9 cellular contexts compared by ENCODE assay signal in genomic region chr1:12344611-12345299, GRCh38.
DNase-seq lines count a peak whose midpoint lies in the region; ATAC-seq and TF ChIP-seq lines count a peak whose summit lies in the region.
"Had no signal": no experiment of that assay in that cellular context is flagged by ENCODE, and none has a peak within 500 bp of the region (broad histone marks: within the 10 kb centered on the region; RNA-seq: fewer than 3 reads in every experiment).

No MANE protein-coding gene starts in this region.

- H3K4me1 Mint-ChIP-seq in activated T-helper 1 cell treated with anti-CD3 and anti-CD28 coated beads, Interleukin-12 subunit alpha, Interleukin-12 subunit beta, Interleukin-2, Interleukin-4 antibody, amounts not matched to agents 30 ng/mL and 10 ng/mL and 1 ng/mL, durations not matched to agents 14 hours and 24 hours and 36 hours (ENCODE audit: low read depth) = peaks cover 63% of the 10 kb centered on the region

- H3K27ac ChIP-seq in left lung (peak overlapping the region; percentile 16 to 79), testis (peak overlapping the region in 1 of 2 donors; percentile 65)
- H3K27ac ChIP-seq: parathyroid adenoma had no signal

- ATAC-seq in left lung (peak; percentile 37), HG03571 (IDR thresholded peaks at IDR 0.05; ENCODE audit: unreplicated experiment) (no peak)

- DNase-seq in activated CD4-positive, alpha-beta T cell treated with anti-CD3 and anti-CD28 coated beads for 48 hours = peak; percentile 20
- DNase-seq in activated CD4-positive, alpha-beta T cell treated with anti-CD3 and anti-CD28 coated beads for 4 hours = no peak
- no peak for DNase-seq in activated T-helper 1 cell treated with anti-CD3 and anti-CD28 coated beads, Interleukin-12 subunit alpha, Interleukin-12 subunit beta, Interleukin-2, Interleukin-4 antibody, amounts not matched to agents 30 ng/mL and 10 ng/mL and 1 ng/mL, durations not matched to agents 14 hours and 24 hours and 36 hours (ENCODE audit: low spot score)
- DNase-seq in left lung = peak in 1 of 2 donors; percentile 43
- peak; percentile 20 for DNase-seq in testis
- DNase-seq in BE2C = no peak
- no peak for DNase-seq in AG08396 (ENCODE audit: low spot score)

- H3K36me3 Mint-ChIP-seq in activated T-helper 1 cell treated with anti-CD3 and anti-CD28 coated beads, Interleukin-12 subunit alpha, Interleukin-12 subunit beta, Interleukin-2, Interleukin-4 antibody, amounts not matched to agents 30 ng/mL and 10 ng/mL and 1 ng/mL, durations not matched to agents 14 hours and 24 hours and 36 hours (ENCODE audit: low read depth) = peaks cover 50% of the 10 kb centered on the region

- H3K27me3 Mint-ChIP-seq in activated T-helper 1 cell treated with anti-CD3 and anti-CD28 coated beads, Interleukin-12 subunit alpha, Interleukin-12 subunit beta, Interleukin-2, Interleukin-4 antibody, amounts not matched to agents 30 ng/mL and 10 ng/mL and 1 ng/mL, durations not matched to agents 14 hours and 24 hours and 36 hours (ENCODE audit: insufficient read depth) = no peaks in the 10 kb centered on the region

- peaks cover 13 to 29% of the 10 kb centered on the region in 2 donors for H3K4me1 ChIP-seq in left lung
- peaks cover 21% of the 10 kb centered on the region for H3K4me1 ChIP-seq in testis
- H3K4me1 ChIP-seq in BE2C = peaks cover 8% of the 10 kb centered on the region
- H3K4me1 ChIP-seq: parathyroid adenoma had no signal

- peak overlapping the region; percentile 74 for H3K4me3 Mint-ChIP-seq in activated T-helper 1 cell treated with anti-CD3 and anti-CD28 coated beads, Interleukin-12 subunit alpha, Interleukin-12 subunit beta, Interleukin-2, Interleukin-4 antibody, amounts not matched to agents 30 ng/mL and 10 ng/mL and 1 ng/mL, durations not matched to agents 14 hours and 24 hours and 36 hours

- peaks cover 6% of the 10 kb centered on the region for H3K9me3 Mint-ChIP-seq in activated T-helper 1 cell treated with anti-CD3 and anti-CD28 coated beads, Interleukin-12 subunit alpha, Interleukin-12 subunit beta, Interleukin-2, Interleukin-4 antibody, amounts not matched to agents 30 ng/mL and 10 ng/mL and 1 ng/mL, durations not matched to agents 14 hours and 24 hours and 36 hours

- 67 to 72% methylated on average over 9 of the region's 9 CpGs for WGBS in testis, 2 donors

- no peak for TF ChIP-seq POLR2A in testis (IDR thresholded peaks at IDR 0.05)

- H3K4me3 ChIP-seq in left lung (no peak overlapping the region), testis (no peak overlapping the region), BE2C (ENCODE audit: low read depth, low read length) (no peak overlapping the region)

- H3K27me3 ChIP-seq in left lung (no peaks in the 10 kb centered on the region), testis (no peaks in the 10 kb centered on the region), BE2C (no peaks in the 10 kb centered on the region)

- H3K36me3 ChIP-seq in left lung (peaks cover 7 to 47% of the 10 kb centered on the region in 2 donors), testis (ENCODE audit: low read depth, missing control alignments) (no peaks in the 10 kb centered on the region), BE2C (peaks cover 5% of the 10 kb centered on the region; the same call in 1 of the 2 replicates)

- H3K9me3 ChIP-seq in left lung (no peaks in the 10 kb centered on the region), testis (no peaks in the 10 kb centered on the region), BE2C (no peaks in the 10 kb centered on the region)

- intact Hi-C loops in activated T-helper 1 cell treated with anti-CD3 and anti-CD28 coated beads, Interleukin-12 subunit alpha, Interleukin-12 subunit beta, Interleukin-2, Interleukin-4 antibody, amounts not matched to agents 30 ng/mL and 10 ng/mL and 1 ng/mL, durations not matched to agents 14 hours and 24 hours and 36 hours (cut with micrococcal nuclease) = loop anchor here (1.0 to 5.0 kb wide), 5 partner anchors 40 to 275 kb away; no protein-coding TSS in a partner anchor
- intact Hi-C loops in left lung (cut with DNase I) = no loop called here
- intact Hi-C loops in testis (cut with DNase I; ENCODE audit: low total_unique reads) = no loop called here

- H3K27ac Mint-ChIP-seq in activated T-helper 1 cell treated with anti-CD3 and anti-CD28 coated beads, Interleukin-12 subunit alpha, Interleukin-12 subunit beta, Interleukin-2, Interleukin-4 antibody, amounts not matched to agents 30 ng/mL and 10 ng/mL and 1 ng/mL, durations not matched to agents 14 hours and 24 hours and 36 hours = peak overlapping the region; percentile 70

- no peak for TF ChIP-seq CTCF in left lung (IDR thresholded peaks at IDR 0.05)
- TF ChIP-seq CTCF in testis (IDR thresholded peaks at IDR 0.05) = no peak
- no peak for TF ChIP-seq CTCF in BE2C (IDR thresholded peaks at IDR 0.05; ENCODE audit: low read depth, low read length)

Comparison
In these comparisons a context has a peak if more than half of its experiments do, and no peak if none do; other contexts are left out.
1. DNase-seq: peak in activated CD4-positive, alpha-beta T cell treated with anti-CD3 and anti-CD28 coated beads for 48 hours (single experiment) and testis (single experiment); none in activated CD4-positive, alpha-beta T cell treated with anti-CD3 and anti-CD28 coated beads for 4 hours (0 of 2), activated T-helper 1 cell treated with anti-CD3 and anti-CD28 coated beads, Interleukin-12 subunit alpha, Interleukin-12 subunit beta, Interleukin-2, Interleukin-4 antibody, amounts not matched to agents 30 ng/mL and 10 ng/mL and 1 ng/mL, durations not matched to agents 14 hours and 24 hours and 36 hours (single experiment), BE2C (single experiment) and AG08396 (single experiment).